ENCODE assay signal across 36 cellular contexts in genomic region chr3:25677121-25677520, GRCh38.
"Had no signal": no experiment of that assay in that cellular context is flagged by ENCODE, and none has a peak within 500 bp of the region (broad histone marks: within the 10 kb centered on the region; RNA-seq: fewer than 3 reads in every experiment).

No MANE protein-coding gene starts in this region.

- FAIRE-seq: endometrium, endothelial cell of umbilical vein had no signal

- H3K27me3 Mint-ChIP-seq: activated B cell treated with CpG ODN at 0.5 μM for 24 hours; activated naive CD4-positive, alpha-beta T cell treated with anti-CD3 and anti-CD28 coated beads, Interleukin-2, amount 50 U/mL, for 24 hours; activated naive CD8-positive, alpha-beta T cell treated with anti-CD3 and anti-CD28 coated beads for 36 hours; activated naive CD8-positive, alpha-beta T cell treated with anti-CD3 and anti-CD28 coated beads, Interleukin-2, amount 50 U/mL, for 24 hours; activated T-cell treated with anti-CD3 and anti-CD28 coated beads, Interleukin-2, amount 50 U/mL, for 24 hours; brain had no signal

- H3K27me3 ChIP-seq: adrenal gland, breast epithelium, cardiac muscle cell, colonic mucosa, esophagus squamous epithelium, gastroesophageal sphincter had no signal

- H3K27ac Mint-ChIP-seq: activated B cell treated with CpG ODN at 0.5 μM for 24 hours; activated naive CD4-positive, alpha-beta T cell treated with anti-CD3 and anti-CD28 coated beads, Interleukin-2, amount 50 U/mL, for 24 hours; activated naive CD8-positive, alpha-beta T cell treated with anti-CD3 and anti-CD28 coated beads for 36 hours; activated naive CD8-positive, alpha-beta T cell treated with anti-CD3 and anti-CD28 coated beads, Interleukin-2, amount 50 U/mL, for 24 hours; activated T-cell treated with anti-CD3 and anti-CD28 coated beads, Interleukin-2, amount 50 U/mL, for 24 hours; activated T-cell treated with anti-CD3 and anti-CD28 coated beads, Interleukin-2, amount 50 U/mL, for 72 hours; T-helper 17 cell; T-helper 2 cell treated with Interferon-gamma antibody and Interleukin-4, amounts not matched to agents 5 μg/mL and 100 μg/mL, for 36 hours had no signal

- H3K4me1 Mint-ChIP-seq: activated B cell treated with CpG ODN at 0.5 μM for 24 hours; activated naive CD4-positive, alpha-beta T cell treated with anti-CD3 and anti-CD28 coated beads, Interleukin-2, amount 50 U/mL, for 24 hours; activated naive CD8-positive, alpha-beta T cell treated with anti-CD3 and anti-CD28 coated beads for 36 hours; activated naive CD8-positive, alpha-beta T cell treated with anti-CD3 and anti-CD28 coated beads, Interleukin-2, amount 50 U/mL, for 24 hours; T-helper 17 cell had no signal

- ATAC-seq: activated CD4-positive, CD25-positive, alpha-beta regulatory T cell treated with anti-CD3 and anti-CD28 coated beads, Interleukin-2, amount 50 U/mL, for 24 hours; activated naive CD8-positive, alpha-beta T cell treated with anti-CD3 and anti-CD28 coated beads, Interleukin-2, amount 50 U/mL, for 24 hours; activated T-cell treated with anti-CD3 and anti-CD28 coated beads, Interleukin-2, amount 50 U/mL, for 72 hours; gastroesophageal sphincter; heart right ventricle; T-helper 17 cell had no signal

- H3K4me3 Mint-ChIP-seq: activated B cell treated with CpG ODN at 0.5 μM for 24 hours; activated naive CD4-positive, alpha-beta T cell treated with anti-CD3 and anti-CD28 coated beads, Interleukin-2, amount 50 U/mL, for 24 hours; activated naive CD8-positive, alpha-beta T cell treated with anti-CD3 and anti-CD28 coated beads for 36 hours; activated naive CD8-positive, alpha-beta T cell treated with anti-CD3 and anti-CD28 coated beads, Interleukin-2, amount 50 U/mL, for 24 hours; activated T-cell treated with anti-CD3 and anti-CD28 coated beads, Interleukin-2, amount 50 U/mL, for 24 hours; activated T-cell treated with anti-CD3 and anti-CD28 coated beads, Interleukin-2, amount 50 U/mL, for 72 hours; brain; T-helper 17 cell; T-helper 2 cell treated with Interferon-gamma antibody and Interleukin-4, amounts not matched to agents 5 μg/mL and 100 μg/mL, for 36 hours had no signal

- H3K9me3 ChIP-seq: breast epithelium, colonic mucosa, esophagus squamous epithelium, gastroesophageal sphincter, heart right ventricle had no signal

- H3K27ac ChIP-seq: adrenal gland, breast epithelium, cardiac muscle cell, colonic mucosa, epithelial cell of prostate, esophagus squamous epithelium, gastroesophageal sphincter, heart right ventricle, WERI-Rb-1 had no signal

- H3K9me3 Mint-ChIP-seq: activated B cell treated with CpG ODN at 0.5 μM for 24 hours; activated naive CD4-positive, alpha-beta T cell treated with anti-CD3 and anti-CD28 coated beads, Interleukin-2, amount 50 U/mL, for 24 hours; activated naive CD8-positive, alpha-beta T cell treated with anti-CD3 and anti-CD28 coated beads for 36 hours; activated naive CD8-positive, alpha-beta T cell treated with anti-CD3 and anti-CD28 coated beads, Interleukin-2, amount 50 U/mL, for 24 hours; activated T-cell treated with anti-CD3 and anti-CD28 coated beads, Interleukin-2, amount 50 U/mL, for 24 hours; activated T-cell treated with anti-CD3 and anti-CD28 coated beads, Interleukin-2, amount 50 U/mL, for 72 hours; T-helper 2 cell treated with Interferon-gamma antibody and Interleukin-4, amounts not matched to agents 5 μg/mL and 100 μg/mL, for 36 hours had no signal

- H3K36me3 Mint-ChIP-seq: activated naive CD4-positive, alpha-beta T cell treated with anti-CD3 and anti-CD28 coated beads, Interleukin-2, amount 50 U/mL, for 24 hours; activated naive CD8-positive, alpha-beta T cell treated with anti-CD3 and anti-CD28 coated beads for 36 hours; brain had no signal

- H3K4me3 ChIP-seq: adrenal gland, breast epithelium, cardiac muscle cell, colonic mucosa, esophagus squamous epithelium, gastroesophageal sphincter, heart right ventricle had no signal

- H3K4me1 ChIP-seq: adrenal gland, breast epithelium, colonic mucosa, esophagus squamous epithelium, gastroesophageal sphincter, heart right ventricle had no signal

- DNase-seq: activated B cell treated with CpG ODN at 0.5 μM for 24 hours; activated CD4-positive, alpha-beta T cell treated with anti-CD3 and anti-CD28 coated beads for 48 hours; activated CD4-positive, alpha-beta T cell treated with anti-CD3 and anti-CD28 coated beads, Interleukin-2, amount 50 U/mL, for 1 hour; activated CD4-positive, alpha-beta T cell treated with anti-CD3 and anti-CD28 coated beads, Interleukin-2, amount 50 U/mL, for 48 hours; activated CD8-positive, alpha-beta memory T cell treated with anti-CD3 and anti-CD28 coated beads, Interleukin-2, amount 50 U/mL, for 48 hours; activated gamma-delta T cell; activated naive CD4-positive, alpha-beta T cell treated with Interleukin-2 at 50 U/mL for 16 hours; activated naive CD8-positive, alpha-beta T cell treated with anti-CD3 and anti-CD28 coated beads for 36 hours; activated naive CD8-positive, alpha-beta T cell treated with anti-CD3 and anti-CD28 coated beads, Interleukin-2, amount 50 U/mL, for 24 hours; activated T-cell treated with anti-CD3 and anti-CD28 coated beads for 4 hours; activated T-cell treated with anti-CD3 and anti-CD28 coated beads, Interleukin-2, amount 50 U/mL, for 24 hours; activated T-cell treated with anti-CD3 and anti-CD28 coated beads, Interleukin-2, amount 50 U/mL, for 72 hours; adrenal gland; amygdala; aorta; central memory CD4-positive, alpha-beta T cell; cerebellar nuclear complex; colonic mucosa; effector memory CD4-positive, alpha-beta T cell; esophagus squamous epithelium; foreskin melanocyte; heart right ventricle; T-helper 1 cell; T-helper 17 cell; T1000; WERI-Rb-1 had no signal

- H3K36me3 ChIP-seq: adrenal gland, breast epithelium, cardiac muscle cell, colonic mucosa, esophagus squamous epithelium, gastroesophageal sphincter, heart right ventricle, WERI-Rb-1 had no signal
